In genomic region chr1:224783006-224783651, GRCh38 we compare ENCODE assay signal across 9 cellular contexts.
DNase-seq lines count a peak whose midpoint lies in the region; ATAC-seq and TF ChIP-seq lines count a peak whose summit lies in the region.
"Had no signal": no experiment of that assay in that cellular context is flagged by ENCODE, and none has a peak within 500 bp of the region (broad histone marks: within the 10 kb centered on the region; RNA-seq: fewer than 3 reads in every experiment).

No MANE protein-coding gene starts in this region.

- H3K4me1 Mint-ChIP-seq in T-helper 2 cell treated with Interferon-gamma antibody and Interleukin-4, amounts not matched to agents 5 μg/mL and 100 μg/mL, for 36 hours (ENCODE audit: low read depth), result peaks cover 12% of the 10 kb centered on the region
- H3K4me1 Mint-ChIP-seq in osteocyte (ENCODE audit: unreplicated experiment), result no peaks in the 10 kb centered on the region

- H3K27ac Mint-ChIP-seq in T-helper 2 cell treated with Interferon-gamma antibody and Interleukin-4, amounts not matched to agents 5 μg/mL and 100 μg/mL, for 36 hours, result peak overlapping the region; percentile 2
- H3K27ac Mint-ChIP-seq in osteocyte (ENCODE audit: unreplicated experiment), result no peak overlapping the region

- no peak overlapping the region for H3K4me3 Mint-ChIP-seq in T-helper 2 cell treated with Interferon-gamma antibody and Interleukin-4, amounts not matched to agents 5 μg/mL and 100 μg/mL, for 36 hours
- H3K4me3 Mint-ChIP-seq in osteocyte (ENCODE audit: unreplicated experiment), result no peak overlapping the region
- H3K4me3 Mint-ChIP-seq: activated T-cell treated with anti-CD3 and anti-CD28 coated beads, Interleukin-2, amount 50 U/mL, for 4 hours had no signal

- H3K27me3 Mint-ChIP-seq in T-helper 2 cell treated with Interferon-gamma antibody and Interleukin-4, amounts not matched to agents 5 μg/mL and 100 μg/mL, for 36 hours (ENCODE audit: low read depth), result no peaks in the 10 kb centered on the region
- H3K27me3 Mint-ChIP-seq in osteocyte (ENCODE audit: unreplicated experiment), result peaks cover 3% of the 10 kb centered on the region

- H3K9me3 Mint-ChIP-seq in T-helper 2 cell treated with Interferon-gamma antibody and Interleukin-4, amounts not matched to agents 5 μg/mL and 100 μg/mL, for 36 hours, result no peaks in the 10 kb centered on the region
- H3K9me3 Mint-ChIP-seq in osteocyte (ENCODE audit: unreplicated experiment), result no peaks in the 10 kb centered on the region

- in situ Hi-C loops in G401 (cut with HindIII; ENCODE audit: low sequenced_read_pairs), result no loop called here

- no peak for DNase-seq in T-helper 2 cell treated with Interferon-gamma antibody and Interleukin-4, amounts not matched to agents 5 μg/mL and 100 μg/mL, for 36 hours (ENCODE audit: low spot score)
- no peak for DNase-seq in T-helper 2 cell
- peak; percentile 38 for DNase-seq in NCI-H146 (lab: John Stamatoyannopoulos, UW)
- peak; percentile 34 for DNase-seq in osteocyte (ENCODE audit: extremely low spot score, unreplicated experiment)
- no peak for DNase-seq in head of caudate nucleus
- DNase-seq in G401 (ENCODE audit: low spot score), result no peak
- no peak for DNase-seq in GM03348 (ENCODE audit: low spot score)
- DNase-seq: activated T-cell treated with anti-CD3 and anti-CD28 coated beads, Interleukin-2, amount 50 U/mL, for 4 hours had no signal

- intact Hi-C loops in head of caudate nucleus (cut with DNase I), result no loop called here

- peak; percentile 58 for ATAC-seq in HG02938 (IDR thresholded peaks at IDR 0.05; ENCODE audit: unreplicated experiment)
- ATAC-seq: activated T-cell treated with anti-CD3 and anti-CD28 coated beads, Interleukin-2, amount 50 U/mL, for 4 hours had no signal

- no peak for TF ChIP-seq CTCF in osteocyte (IDR thresholded peaks at IDR 0.05)

- H3K36me3 Mint-ChIP-seq in T-helper 2 cell treated with Interferon-gamma antibody and Interleukin-4, amounts not matched to agents 5 μg/mL and 100 μg/mL, for 36 hours (ENCODE audit: low read depth), result no peaks in the 10 kb centered on the region
- no peaks in the 10 kb centered on the region for H3K36me3 Mint-ChIP-seq in osteocyte (ENCODE audit: unreplicated experiment)

Comparison
In these comparisons a context has a peak if more than half of its experiments do, and no peak if none do; other contexts are left out.
1. DNase-seq: peak in NCI-H146 (single experiment) and osteocyte (single experiment); none in T-helper 2 cell treated with Interferon-gamma antibody and Interleukin-4, amounts not matched to agents 5 μg/mL and 100 μg/mL, for 36 hours (single experiment), T-helper 2 cell (0 of 5), head of caudate nucleus (0 of 42), G401 (single experiment) and GM03348 (single experiment).